Comparison of ENCODE assay signal across 8 cellular contexts in genomic region chr1:65066379-65066765, GRCh38.
DNase-seq lines count a peak whose midpoint lies in the region; ATAC-seq and TF ChIP-seq lines count a peak whose summit lies in the region.

No MANE protein-coding gene starts in this region.

- POLR2A ChIA-PET in CD8-positive, alpha-beta memory T cell (lab: Charles Lee): interaction anchor here (0.5 to 1.5 kb wide), 5 partner anchors 9 to 189 kb away, joined by 3 to 6 read pairs (median 5); no protein-coding TSS in a partner anchor

- CTCF ChIA-PET in CD8-positive, alpha-beta memory T cell (lab: Charles Lee): interaction anchor here (1.2 to 8.3 kb wide), 5 partner anchors 9 to 239 kb away, joined by 3 to 116 read pairs (median 5); no protein-coding TSS in a partner anchor

- no peak for TF ChIP-seq CTCF in testis (IDR thresholded peaks at IDR 0.05)

- peak overlapping the region; percentile 89 to 97 (median 95) for H3K4me3 Mint-ChIP-seq in CD8-positive, alpha-beta memory T cell

- peak overlapping the region; percentile 84 to 99 (median 98) for H3K27ac Mint-ChIP-seq in CD8-positive, alpha-beta memory T cell

- peaks cover 0 to 25% (median 0%) of the 10 kb centered on the region in 3 donors for H3K36me3 Mint-ChIP-seq in CD8-positive, alpha-beta memory T cell

- no peak for DNase-seq in CD8-positive, alpha-beta memory T cell
- DNase-seq in amniotic epithelial cell (ENCODE audit: low read depth): peak; percentile 7
- peak; percentile 12 for DNase-seq in kidney tubule cell (ENCODE audit: low spot score)
- no peak for DNase-seq in testis
- no peak for DNase-seq in NK-92 (lab: John Stamatoyannopoulos, UW; ENCODE audit: unreplicated experiment)
- DNase-seq in KG1 (lab: John Stamatoyannopoulos, UW): no peak

- peaks cover 0 to 3% of the 10 kb centered on the region in 2 donors for H3K27me3 Mint-ChIP-seq in CD8-positive, alpha-beta memory T cell

- no peaks in the 10 kb centered on the region for H3K36me3 ChIP-seq in CD8-positive, alpha-beta memory T cell (ENCODE audit: insufficient read depth, low read length)
- no peaks in the 10 kb centered on the region for H3K36me3 ChIP-seq in testis (ENCODE audit: low read depth, missing control alignments)

- peaks cover 53 to 81% (median 77%) of the 10 kb centered on the region in 3 donors for H3K4me1 Mint-ChIP-seq in CD8-positive, alpha-beta memory T cell

- H3K9me3 ChIP-seq in CD8-positive, alpha-beta memory T cell (ENCODE audit: low read length): no peaks in the 10 kb centered on the region
- H3K9me3 ChIP-seq in testis: no peaks in the 10 kb centered on the region

- intact Hi-C loops in testis (cut with DNase I; ENCODE audit: low total_unique reads): no loop called here

- no peak for TF ChIP-seq POLR2A in testis (IDR thresholded peaks at IDR 0.05)

- ATAC-seq in HG03066 (IDR thresholded peaks at IDR 0.05; ENCODE audit: low read depth, unreplicated experiment): peak; percentile 1
- no peak for ATAC-seq in HG03571 (IDR thresholded peaks at IDR 0.05; ENCODE audit: unreplicated experiment)

- no peaks in the 10 kb centered on the region for H3K9me3 Mint-ChIP-seq in CD8-positive, alpha-beta memory T cell

- H3K27me3 ChIP-seq in CD8-positive, alpha-beta memory T cell (ENCODE audit: insufficient read depth, low read length, poor library complexity, severe bottlenecking): no peaks in the 10 kb centered on the region
- no peaks in the 10 kb centered on the region for H3K27me3 ChIP-seq in testis

- peak overlapping the region; percentile 71 for H3K27ac ChIP-seq in CD8-positive, alpha-beta memory T cell (ENCODE audit: low read depth, low read length)
- H3K27ac ChIP-seq in testis: peak overlapping the region; percentile 75 to 100

- 0% methylated on average over 31 to 33 of the region's 34 CpGs for whole genome bisulfite sequencing in testis, 2 donors

- H3K4me3 ChIP-seq in CD8-positive, alpha-beta memory T cell (ENCODE audit: low read length): peak overlapping the region; percentile 61
- peak overlapping the region; percentile 84 to 93 for H3K4me3 ChIP-seq in testis

- H3K4me1 ChIP-seq in CD8-positive, alpha-beta memory T cell (ENCODE audit: insufficient read depth, low read length): peaks cover 54% of the 10 kb centered on the region
- no peaks in the 10 kb centered on the region for H3K4me1 ChIP-seq in testis

Comparison
In these comparisons a context has a peak if more than half of its experiments do, and no peak if none do; other contexts are left out.
1. DNase-seq: peak in amniotic epithelial cell (single experiment) and kidney tubule cell (single experiment); none in CD8-positive, alpha-beta memory T cell (0 of 5), testis (single experiment), NK-92 (single experiment) and KG1 (single experiment).